ENCODE assay signal across 8 cellular contexts in genomic region chr19:31348416-31349159, GRCh38. TPM values are rescaled to one million over a fixed set of nuclear protein-coding genes. Genes with fewer than 3 reads are reported as not detected.
A peak's percentile ranks its signal among the peaks of the same experiment; 100 is the strongest.
DNase-seq lines count a peak whose midpoint lies in the region; ATAC-seq and TF ChIP-seq lines count a peak whose summit lies in the region.

No MANE protein-coding gene starts in this region.

- CTCF ChIA-PET in CD8-positive, alpha-beta T cell (lab: Charles Lee), result no interaction called here

- H3K4me3 Mint-ChIP-seq in CD8-positive, alpha-beta T cell, result peak overlapping the region; percentile 74
- peak overlapping the region; percentile 89 to 97 (median 95) for H3K4me3 Mint-ChIP-seq in nephron

- intact Hi-C loops in CD8-positive, alpha-beta T cell (cut with DNase I, micrococcal nuclease), result loop anchor here in 1 of 2 experiments (10.0 kb wide), 1 partner anchor 876 kb away; no protein-coding TSS in a partner anchor

- H3K27me3 ChIP-seq in CD8-positive, alpha-beta T cell (ENCODE audit: insufficient read depth, low read length), result peaks cover 48% of the 10 kb centered on the region

- H3K9me3 ChIP-seq in CD8-positive, alpha-beta T cell (ENCODE audit: low read length), result no peaks in the 10 kb centered on the region

- POLR2A ChIA-PET in CD8-positive, alpha-beta T cell (lab: Charles Lee), result no interaction called here

- peaks cover 20% of the 10 kb centered on the region for H3K4me1 Mint-ChIP-seq in CD8-positive, alpha-beta T cell (ENCODE audit: low read depth)
- H3K4me1 Mint-ChIP-seq in nephron, result peaks cover 57% of the 10 kb centered on the region

- no peak for DNase-seq in CD8-positive, alpha-beta T cell
- DNase-seq in RPMI7951 (ENCODE audit: low read depth) (peak; percentile 37), epithelial cell of proximal tubule (ENCODE audit: low read depth) (no peak), midbrain (lab: John Stamatoyannopoulos, UW) (no peak), mucosa of gallbladder (ENCODE audit: low spot score) (no peak), inferior parietal cortex (ENCODE audit: extremely low spot score) (no peak), AG08395 (ENCODE audit: low spot score) (no peak)

- no peak overlapping the region for H3K27ac Mint-ChIP-seq in CD8-positive, alpha-beta T cell
- H3K27ac Mint-ChIP-seq in nephron, result peak overlapping the region; percentile 77 to 94 (median 91)

- H3K36me3 ChIP-seq in CD8-positive, alpha-beta T cell (ENCODE audit: insufficient read depth, low read length), result no peaks in the 10 kb centered on the region

- H3K27me3 Mint-ChIP-seq in CD8-positive, alpha-beta T cell (ENCODE audit: low read depth), result peaks cover 53% of the 10 kb centered on the region
- H3K27me3 Mint-ChIP-seq in nephron (ENCODE audit: low read depth), result peaks cover 38% of the 10 kb centered on the region

- H3K36me3 Mint-ChIP-seq in CD8-positive, alpha-beta T cell, result peaks cover 2% of the 10 kb centered on the region
- H3K36me3 Mint-ChIP-seq in nephron (ENCODE audit: low read depth), result peaks cover 3% of the 10 kb centered on the region

- H3K9me3 Mint-ChIP-seq in CD8-positive, alpha-beta T cell, result no peaks in the 10 kb centered on the region
- no peaks in the 10 kb centered on the region for H3K9me3 Mint-ChIP-seq in nephron

- no peak for TF ChIP-seq CTCF in CD8-positive, alpha-beta T cell (IDR thresholded peaks at IDR 0.05)
- TF ChIP-seq CTCF in epithelial cell of proximal tubule (conservative IDR thresholded peaks at IDR 0.05; ENCODE audit: low read depth, low read length), result no peak
- no peak for TF ChIP-seq CTCF in nephron (IDR thresholded peaks at IDR 0.05; ENCODE audit: unreplicated experiment in 3 of 3)

- peak overlapping the region; percentile 37 for H3K4me3 ChIP-seq in CD8-positive, alpha-beta T cell (ENCODE audit: low read depth, low read length)
- H3K4me3 ChIP-seq in epithelial cell of proximal tubule (ENCODE audit: low read depth, low read length), result peak overlapping the region; percentile 48

- peak; percentile 21 for ATAC-seq in CD8-positive, alpha-beta T cell

- H3K27ac ChIP-seq in CD8-positive, alpha-beta T cell (ENCODE audit: low read depth, low read length), result no peak overlapping the region

- peaks cover 18% of the 10 kb centered on the region for H3K4me1 ChIP-seq in CD8-positive, alpha-beta T cell (ENCODE audit: insufficient read depth, low read length)

RNA-seq across cellular contexts. Expression of gene TSHZ3, which starts 0.6 kb away (rescaled TPM):
- total RNA-seq in CD8-positive, alpha-beta T cell, result not detected
- total RNA-seq in RPMI7951 (2014; rRNA removed; shearing (Covaris generic)), result 8.5 and 9.9 TPM in 2 replicates
- total RNA-seq in epithelial cell of proximal tubule (0.12 and 0.36 TPM in 2 replicates), mucosa of gallbladder (16.5 TPM)
